ENCODE assay signal across 2 cellular contexts in the genomic region with DNA sequence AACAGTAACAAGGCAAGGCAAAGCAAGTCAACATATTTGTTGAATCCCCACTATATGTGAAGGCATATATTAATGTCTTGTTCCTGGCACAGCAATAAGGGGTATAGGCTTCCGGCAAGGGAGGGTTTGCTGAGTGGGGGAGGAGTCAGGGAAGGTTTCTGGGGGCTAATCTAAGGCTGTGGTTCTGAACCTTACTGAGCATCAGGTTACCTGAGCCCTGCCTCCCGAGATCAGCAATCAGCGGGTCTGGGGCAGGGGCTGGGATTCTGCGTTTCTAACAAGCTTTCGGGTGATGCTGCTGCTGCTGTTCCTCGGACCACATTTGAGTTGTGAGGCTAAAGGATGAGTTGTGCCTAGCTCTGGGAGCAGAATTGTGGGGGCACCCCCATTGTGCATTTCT.
TF ChIP-seq lines count a peak whose summit lies in the region.

No MANE protein-coding gene starts in this region.

TF ChIP-seq in GM23338, 12 proteins besides CTCF, POLR2A, EP300 and RAD21:
- TF ChIP-seq, protein P1, sequence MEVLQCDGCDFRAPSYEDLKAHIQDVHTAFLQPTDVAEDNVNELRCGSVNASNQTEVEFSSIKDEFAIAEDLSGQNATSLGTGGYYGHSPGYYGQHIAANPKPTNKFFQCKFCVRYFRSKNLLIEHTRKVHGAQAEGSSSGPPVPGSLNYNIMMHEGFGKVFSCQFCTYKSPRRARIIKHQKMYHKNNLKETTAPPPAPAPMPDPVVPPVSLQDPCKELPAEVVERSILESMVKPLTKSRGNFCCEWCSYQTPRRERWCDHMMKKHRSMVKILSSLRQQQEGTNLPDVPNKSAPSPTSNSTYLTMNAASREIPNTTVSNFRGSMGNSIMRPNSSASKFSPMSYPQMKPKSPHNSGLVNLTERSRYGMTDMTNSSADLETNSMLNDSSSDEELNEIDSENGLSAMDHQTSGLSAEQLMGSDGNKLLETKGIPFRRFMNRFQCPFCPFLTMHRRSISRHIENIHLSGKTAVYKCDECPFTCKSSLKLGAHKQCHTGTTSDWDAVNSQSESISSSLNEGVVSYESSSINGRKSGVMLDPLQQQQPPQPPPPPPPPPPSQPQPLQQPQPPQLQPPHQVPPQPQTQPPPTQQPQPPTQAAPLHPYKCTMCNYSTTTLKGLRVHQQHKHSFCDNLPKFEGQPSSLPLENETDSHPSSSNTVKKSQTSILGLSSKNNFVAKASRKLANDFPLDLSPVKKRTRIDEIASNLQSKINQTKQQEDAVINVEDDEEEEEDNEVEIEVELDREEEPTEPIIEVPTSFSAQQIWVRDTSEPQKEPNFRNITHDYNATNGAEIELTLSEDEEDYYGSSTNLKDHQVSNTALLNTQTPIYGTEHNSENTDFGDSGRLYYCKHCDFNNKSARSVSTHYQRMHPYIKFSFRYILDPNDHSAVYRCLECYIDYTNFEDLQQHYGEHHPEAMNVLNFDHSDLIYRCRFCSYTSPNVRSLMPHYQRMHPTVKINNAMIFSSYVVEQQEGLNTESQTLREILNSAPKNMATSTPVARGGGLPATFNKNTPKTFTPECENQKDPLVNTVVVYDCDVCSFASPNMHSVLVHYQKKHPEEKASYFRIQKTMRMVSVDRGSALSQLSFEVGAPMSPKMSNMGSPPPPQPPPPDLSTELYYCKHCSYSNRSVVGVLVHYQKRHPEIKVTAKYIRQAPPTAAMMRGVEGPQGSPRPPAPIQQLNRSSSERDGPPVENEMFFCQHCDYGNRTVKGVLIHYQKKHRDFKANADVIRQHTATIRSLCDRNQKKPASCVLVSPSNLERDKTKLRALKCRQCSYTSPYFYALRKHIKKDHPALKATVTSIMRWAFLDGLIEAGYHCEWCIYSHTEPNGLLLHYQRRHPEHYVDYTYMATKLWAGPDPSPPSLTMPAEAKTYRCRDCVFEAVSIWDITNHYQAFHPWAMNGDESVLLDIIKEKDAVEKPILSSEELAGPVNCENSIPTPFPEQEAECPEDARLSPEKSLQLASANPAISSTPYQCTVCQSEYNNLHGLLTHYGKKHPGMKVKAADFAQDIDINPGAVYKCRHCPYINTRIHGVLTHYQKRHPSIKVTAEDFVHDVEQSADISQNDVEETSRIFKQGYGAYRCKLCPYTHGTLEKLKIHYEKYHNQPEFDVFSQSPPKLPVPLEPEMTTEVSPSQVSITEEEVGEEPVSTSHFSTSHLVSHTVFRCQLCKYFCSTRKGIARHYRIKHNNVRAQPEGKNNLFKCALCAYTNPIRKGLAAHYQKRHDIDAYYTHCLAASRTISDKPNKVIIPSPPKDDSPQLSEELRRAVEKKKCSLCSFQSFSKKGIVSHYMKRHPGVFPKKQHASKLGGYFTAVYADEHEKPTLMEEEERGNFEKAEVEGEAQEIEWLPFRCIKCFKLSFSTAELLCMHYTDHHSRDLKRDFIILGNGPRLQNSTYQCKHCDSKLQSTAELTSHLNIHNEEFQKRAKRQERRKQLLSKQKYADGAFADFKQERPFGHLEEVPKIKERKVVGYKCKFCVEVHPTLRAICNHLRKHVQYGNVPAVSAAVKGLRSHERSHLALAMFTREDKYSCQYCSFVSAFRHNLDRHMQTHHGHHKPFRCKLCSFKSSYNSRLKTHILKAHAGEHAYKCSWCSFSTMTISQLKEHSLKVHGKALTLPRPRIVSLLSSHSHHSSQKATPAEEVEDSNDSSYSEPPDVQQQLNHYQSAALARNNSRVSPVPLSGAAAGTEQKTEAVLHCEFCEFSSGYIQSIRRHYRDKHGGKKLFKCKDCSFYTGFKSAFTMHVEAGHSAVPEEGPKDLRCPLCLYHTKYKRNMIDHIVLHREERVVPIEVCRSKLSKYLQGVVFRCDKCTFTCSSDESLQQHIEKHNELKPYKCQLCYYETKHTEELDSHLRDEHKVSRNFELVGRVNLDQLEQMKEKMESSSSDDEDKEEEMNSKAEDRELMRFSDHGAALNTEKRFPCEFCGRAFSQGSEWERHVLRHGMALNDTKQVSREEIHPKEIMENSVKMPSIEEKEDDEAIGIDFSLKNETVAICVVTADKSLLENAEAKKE (CRISPR knock-in tag; IDR thresholded peaks at IDR 0.05) = no peak
- no peak for TF ChIP-seq JUNB (IDR thresholded peaks at IDR 0.05; ENCODE audit: unreplicated experiment)
- no peak for TF ChIP-seq ZNF331 (CRISPR knock-in tag; IDR thresholded peaks at IDR 0.05; ENCODE audit: low read depth)
- TF ChIP-seq, protein P2, sequence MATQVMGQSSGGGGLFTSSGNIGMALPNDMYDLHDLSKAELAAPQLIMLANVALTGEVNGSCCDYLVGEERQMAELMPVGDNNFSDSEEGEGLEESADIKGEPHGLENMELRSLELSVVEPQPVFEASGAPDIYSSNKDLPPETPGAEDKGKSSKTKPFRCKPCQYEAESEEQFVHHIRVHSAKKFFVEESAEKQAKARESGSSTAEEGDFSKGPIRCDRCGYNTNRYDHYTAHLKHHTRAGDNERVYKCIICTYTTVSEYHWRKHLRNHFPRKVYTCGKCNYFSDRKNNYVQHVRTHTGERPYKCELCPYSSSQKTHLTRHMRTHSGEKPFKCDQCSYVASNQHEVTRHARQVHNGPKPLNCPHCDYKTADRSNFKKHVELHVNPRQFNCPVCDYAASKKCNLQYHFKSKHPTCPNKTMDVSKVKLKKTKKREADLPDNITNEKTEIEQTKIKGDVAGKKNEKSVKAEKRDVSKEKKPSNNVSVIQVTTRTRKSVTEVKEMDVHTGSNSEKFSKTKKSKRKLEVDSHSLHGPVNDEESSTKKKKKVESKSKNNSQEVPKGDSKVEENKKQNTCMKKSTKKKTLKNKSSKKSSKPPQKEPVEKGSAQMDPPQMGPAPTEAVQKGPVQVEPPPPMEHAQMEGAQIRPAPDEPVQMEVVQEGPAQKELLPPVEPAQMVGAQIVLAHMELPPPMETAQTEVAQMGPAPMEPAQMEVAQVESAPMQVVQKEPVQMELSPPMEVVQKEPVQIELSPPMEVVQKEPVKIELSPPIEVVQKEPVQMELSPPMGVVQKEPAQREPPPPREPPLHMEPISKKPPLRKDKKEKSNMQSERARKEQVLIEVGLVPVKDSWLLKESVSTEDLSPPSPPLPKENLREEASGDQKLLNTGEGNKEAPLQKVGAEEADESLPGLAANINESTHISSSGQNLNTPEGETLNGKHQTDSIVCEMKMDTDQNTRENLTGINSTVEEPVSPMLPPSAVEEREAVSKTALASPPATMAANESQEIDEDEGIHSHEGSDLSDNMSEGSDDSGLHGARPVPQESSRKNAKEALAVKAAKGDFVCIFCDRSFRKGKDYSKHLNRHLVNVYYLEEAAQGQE (IDR thresholded peaks at IDR 0.05; ENCODE audit: unreplicated experiment) = no peak
- TF ChIP-seq STAT1 (IDR thresholded peaks at IDR 0.05; ENCODE audit: unreplicated experiment) = no peak

TF ChIP-seq in K562, 482 proteins besides CTCF, POLR2A, EP300 and RAD21 (continued from another document):
- TF ChIP-seq, protein P3, sequence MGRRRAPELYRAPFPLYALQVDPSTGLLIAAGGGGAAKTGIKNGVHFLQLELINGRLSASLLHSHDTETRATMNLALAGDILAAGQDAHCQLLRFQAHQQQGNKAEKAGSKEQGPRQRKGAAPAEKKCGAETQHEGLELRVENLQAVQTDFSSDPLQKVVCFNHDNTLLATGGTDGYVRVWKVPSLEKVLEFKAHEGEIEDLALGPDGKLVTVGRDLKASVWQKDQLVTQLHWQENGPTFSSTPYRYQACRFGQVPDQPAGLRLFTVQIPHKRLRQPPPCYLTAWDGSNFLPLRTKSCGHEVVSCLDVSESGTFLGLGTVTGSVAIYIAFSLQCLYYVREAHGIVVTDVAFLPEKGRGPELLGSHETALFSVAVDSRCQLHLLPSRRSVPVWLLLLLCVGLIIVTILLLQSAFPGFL (CRISPR knock-in tag; IDR thresholded peaks at IDR 0.05) = no peak
- TF ChIP-seq PTRF (tag; IDR thresholded peaks at IDR 0.05) = no peak
- TF ChIP-seq, protein P4, sequence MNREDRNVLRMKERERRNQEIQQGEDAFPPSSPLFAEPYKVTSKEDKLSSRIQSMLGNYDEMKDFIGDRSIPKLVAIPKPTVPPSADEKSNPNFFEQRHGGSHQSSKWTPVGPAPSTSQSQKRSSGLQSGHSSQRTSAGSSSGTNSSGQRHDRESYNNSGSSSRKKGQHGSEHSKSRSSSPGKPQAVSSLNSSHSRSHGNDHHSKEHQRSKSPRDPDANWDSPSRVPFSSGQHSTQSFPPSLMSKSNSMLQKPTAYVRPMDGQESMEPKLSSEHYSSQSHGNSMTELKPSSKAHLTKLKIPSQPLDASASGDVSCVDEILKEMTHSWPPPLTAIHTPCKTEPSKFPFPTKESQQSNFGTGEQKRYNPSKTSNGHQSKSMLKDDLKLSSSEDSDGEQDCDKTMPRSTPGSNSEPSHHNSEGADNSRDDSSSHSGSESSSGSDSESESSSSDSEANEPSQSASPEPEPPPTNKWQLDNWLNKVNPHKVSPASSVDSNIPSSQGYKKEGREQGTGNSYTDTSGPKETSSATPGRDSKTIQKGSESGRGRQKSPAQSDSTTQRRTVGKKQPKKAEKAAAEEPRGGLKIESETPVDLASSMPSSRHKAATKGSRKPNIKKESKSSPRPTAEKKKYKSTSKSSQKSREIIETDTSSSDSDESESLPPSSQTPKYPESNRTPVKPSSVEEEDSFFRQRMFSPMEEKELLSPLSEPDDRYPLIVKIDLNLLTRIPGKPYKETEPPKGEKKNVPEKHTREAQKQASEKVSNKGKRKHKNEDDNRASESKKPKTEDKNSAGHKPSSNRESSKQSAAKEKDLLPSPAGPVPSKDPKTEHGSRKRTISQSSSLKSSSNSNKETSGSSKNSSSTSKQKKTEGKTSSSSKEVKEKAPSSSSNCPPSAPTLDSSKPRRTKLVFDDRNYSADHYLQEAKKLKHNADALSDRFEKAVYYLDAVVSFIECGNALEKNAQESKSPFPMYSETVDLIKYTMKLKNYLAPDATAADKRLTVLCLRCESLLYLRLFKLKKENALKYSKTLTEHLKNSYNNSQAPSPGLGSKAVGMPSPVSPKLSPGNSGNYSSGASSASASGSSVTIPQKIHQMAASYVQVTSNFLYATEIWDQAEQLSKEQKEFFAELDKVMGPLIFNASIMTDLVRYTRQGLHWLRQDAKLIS (CRISPR knock-in tag; IDR thresholded peaks at IDR 0.05) = no peak
- TF ChIP-seq STAG1 (CRISPR knock-in tag; IDR thresholded peaks at IDR 0.05; ENCODE audit: borderline replicate concordance) = no peak
- TF ChIP-seq, protein P5, sequence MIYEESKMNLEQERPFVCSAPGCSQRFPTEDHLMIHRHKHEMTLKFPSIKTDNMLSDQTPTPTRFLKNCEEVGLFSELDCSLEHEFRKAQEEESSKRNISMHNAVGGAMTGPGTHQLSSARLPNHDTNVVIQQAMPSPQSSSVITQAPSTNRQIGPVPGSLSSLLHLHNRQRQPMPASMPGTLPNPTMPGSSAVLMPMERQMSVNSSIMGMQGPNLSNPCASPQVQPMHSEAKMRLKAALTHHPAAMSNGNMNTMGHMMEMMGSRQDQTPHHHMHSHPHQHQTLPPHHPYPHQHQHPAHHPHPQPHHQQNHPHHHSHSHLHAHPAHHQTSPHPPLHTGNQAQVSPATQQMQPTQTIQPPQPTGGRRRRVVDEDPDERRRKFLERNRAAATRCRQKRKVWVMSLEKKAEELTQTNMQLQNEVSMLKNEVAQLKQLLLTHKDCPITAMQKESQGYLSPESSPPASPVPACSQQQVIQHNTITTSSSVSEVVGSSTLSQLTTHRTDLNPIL (CRISPR knock-in tag; IDR thresholded peaks at IDR 0.05) = no peak
- TF ChIP-seq, protein P6, sequence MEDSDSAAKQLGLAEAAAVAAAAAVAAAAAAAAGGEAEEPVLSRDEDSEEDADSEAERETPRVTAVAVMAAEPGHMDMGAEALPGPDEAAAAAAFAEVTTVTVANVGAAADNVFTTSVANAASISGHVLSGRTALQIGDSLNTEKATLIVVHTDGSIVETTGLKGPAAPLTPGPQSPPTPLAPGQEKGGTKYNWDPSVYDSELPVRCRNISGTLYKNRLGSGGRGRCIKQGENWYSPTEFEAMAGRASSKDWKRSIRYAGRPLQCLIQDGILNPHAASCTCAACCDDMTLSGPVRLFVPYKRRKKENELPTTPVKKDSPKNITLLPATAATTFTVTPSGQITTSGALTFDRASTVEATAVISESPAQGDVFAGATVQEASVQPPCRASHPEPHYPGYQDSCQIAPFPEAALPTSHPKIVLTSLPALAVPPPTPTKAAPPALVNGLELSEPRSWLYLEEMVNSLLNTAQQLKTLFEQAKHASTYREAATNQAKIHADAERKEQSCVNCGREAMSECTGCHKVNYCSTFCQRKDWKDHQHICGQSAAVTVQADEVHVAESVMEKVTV (CRISPR knock-in tag; IDR thresholded peaks at IDR 0.05) = no peak
- TF ChIP-seq NR4A1 (CRISPR knock-in tag; IDR thresholded peaks at IDR 0.05) = no peak
- no peak for TF ChIP-seq NR4A1 (tag; IDR thresholded peaks at IDR 0.05)
- TF ChIP-seq RBM17 (IDR thresholded peaks at IDR 0.05; ENCODE audit: borderline replicate concordance, low read depth, low read length) = no peak
- no peak for TF ChIP-seq FOXA1 (IDR thresholded peaks at IDR 0.05; ENCODE audit: borderline replicate concordance)
